8 cellular contexts compared by ENCODE assay signal in the genomic region with DNA sequence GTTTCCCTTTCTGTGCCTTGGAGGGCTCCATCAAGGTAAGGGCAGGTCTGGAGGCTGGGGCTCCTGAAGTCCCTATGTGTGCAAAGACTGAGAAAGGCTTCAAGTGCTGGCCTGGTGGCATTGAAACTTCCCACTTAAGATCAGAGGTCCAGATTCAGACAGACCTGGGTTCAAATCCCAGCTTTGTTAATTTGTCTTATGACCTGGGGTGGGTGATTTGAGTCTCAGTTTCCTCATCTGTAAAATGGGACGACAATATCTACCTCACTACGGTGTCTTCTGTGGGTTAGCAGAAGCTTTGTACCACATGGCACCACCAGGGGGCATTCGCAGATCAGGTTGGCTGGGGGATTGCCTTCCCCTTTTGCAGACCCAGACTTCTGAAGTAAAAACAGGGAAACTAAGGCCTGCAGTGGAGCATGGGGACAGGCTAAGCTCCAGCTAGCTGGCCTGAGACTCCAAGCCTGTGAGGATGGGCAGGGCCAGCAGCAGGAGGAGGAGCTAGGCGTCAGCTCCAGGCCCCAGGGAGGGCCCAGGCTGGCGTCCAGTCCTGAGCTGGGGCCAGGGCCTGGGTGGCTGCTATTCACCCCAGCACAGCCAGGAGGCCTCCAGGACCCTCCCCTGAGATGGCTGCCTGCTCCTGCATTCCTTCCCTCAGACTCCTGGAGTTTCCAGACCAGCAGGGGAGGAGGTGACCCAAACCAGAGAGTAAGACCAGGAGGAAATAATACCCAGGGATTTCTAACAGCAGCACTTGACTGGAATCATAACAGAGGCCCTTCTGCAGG. TPM values are rescaled to one million over a fixed set of nuclear protein-coding genes. Genes with fewer than 3 reads are reported as not detected.
DNase-seq lines count a peak whose midpoint lies in the region; ATAC-seq, FAIRE-seq and TF ChIP-seq lines count a peak whose summit lies in the region.

No MANE protein-coding gene starts in this region.

- H3K4me1 Mint-ChIP-seq in progenitor cell of endocrine pancreas (ENCODE audit: low read depth) (peaks cover 5% of the 10 kb centered on the region), type B pancreatic cell (ENCODE audit: unreplicated experiment) (peaks cover 9% of the 10 kb centered on the region)

- TF ChIP-seq CTCF in progenitor cell of endocrine pancreas (IDR thresholded peaks at IDR 0.05; ENCODE audit: unreplicated experiment) (peak; percentile 64), type B pancreatic cell (conservative IDR thresholded peaks at IDR 0.05) (peak; percentile 83)

- H3K27me3 Mint-ChIP-seq in progenitor cell of endocrine pancreas (peaks cover 2% of the 10 kb centered on the region), type B pancreatic cell (no peaks in the 10 kb centered on the region)

- H3K9me3 Mint-ChIP-seq in progenitor cell of endocrine pancreas (ENCODE audit: low read depth) = no peaks in the 10 kb centered on the region
- no peaks in the 10 kb centered on the region for H3K9me3 Mint-ChIP-seq in type B pancreatic cell

- H3K27ac Mint-ChIP-seq in progenitor cell of endocrine pancreas = peak overlapping the region; percentile 90
- H3K27ac Mint-ChIP-seq in type B pancreatic cell = peak overlapping the region; percentile 90

- intact Hi-C loops in left ventricle myocardium superior (cut with micrococcal nuclease) = loop anchor here (5.0 kb wide), 1 partner anchor 99 kb away; the partner anchor contains the start of gene RNF215

- DNase-seq in M059J (ENCODE audit: low read depth) (peak; percentile 87), T-helper 2 cell (peak; percentile 62 to 89 (median 81)), anterior cingulate cortex (lab: John Stamatoyannopoulos, UW) (peak in 56 of 58 donors; percentile 24 to 90 (median 72)), left ventricle myocardium superior (peak; percentile 91), progenitor cell of endocrine pancreas (ENCODE audit: low spot score, unreplicated experiment) (peak; percentile 71), type B pancreatic cell (ENCODE audit: extremely low spot score, unreplicated experiment) (peak; percentile 82)

- ATAC-seq in left ventricle myocardium superior = peak; percentile 67
- ATAC-seq in HG02642 (IDR thresholded peaks at IDR 0.05; ENCODE audit: poor library complexity, unreplicated experiment) = no peak

- FAIRE-seq in G401.6 (lab: Jason Lieb, UNC) = peak; percentile 97

- H3K36me3 Mint-ChIP-seq in progenitor cell of endocrine pancreas (ENCODE audit: insufficient read depth) (no peaks in the 10 kb centered on the region), type B pancreatic cell (no peaks in the 10 kb centered on the region)

- H3K4me3 Mint-ChIP-seq in progenitor cell of endocrine pancreas (ENCODE audit: low read depth) (peak overlapping the region; percentile 80), type B pancreatic cell (peak overlapping the region; percentile 87)

RNA-seq across cellular contexts. Expression of gene CASTOR1, which starts 1.5 kb away (rescaled TPM):
- 2.8 and 4.5 TPM in 2 replicates for total RNA-seq in M059J (2014; rRNA removed; shearing (Covaris generic))
- total RNA-seq in left ventricle myocardium superior = 7.6 TPM
- total RNA-seq in progenitor cell of endocrine pancreas = 7.2 and 9.3 TPM in 2 replicates
- 11.4 TPM in 2 replicates for total RNA-seq in type B pancreatic cell (ENCODE audit: low replicate concordance)

RNA-seq across cellular contexts. Expression of gene OSM, which starts 21.2 kb away (rescaled TPM):
- not detected in 2 replicates for total RNA-seq in M059J (2014; rRNA removed; shearing (Covaris generic))
- total RNA-seq in left ventricle myocardium superior = not detected
- not detected in 2 replicates for total RNA-seq in progenitor cell of endocrine pancreas
- total RNA-seq in type B pancreatic cell (ENCODE audit: low replicate concordance) = not detected in 2 replicates

RNA-seq across cellular contexts. Expression of gene TBC1D10A, which starts 38.9 kb away (rescaled TPM):
- total RNA-seq in M059J (2014; rRNA removed; shearing (Covaris generic)) = 13.5 and 20.9 TPM in 2 replicates
- 6.2 TPM for total RNA-seq in left ventricle myocardium superior
- total RNA-seq in progenitor cell of endocrine pancreas = 10.6 and 13.4 TPM in 2 replicates
- total RNA-seq in type B pancreatic cell (ENCODE audit: low replicate concordance) = 15.3 and 21.5 TPM in 2 replicates

RNA-seq across cellular contexts. Expression of gene LIF, which starts 41.3 kb away (rescaled TPM):
- 7.5 and 9.9 TPM in 2 replicates for total RNA-seq in M059J (2014; rRNA removed; shearing (Covaris generic))
- total RNA-seq in left ventricle myocardium superior (0.64 TPM), progenitor cell of endocrine pancreas (2.3 and 3.6 TPM in 2 replicates), type B pancreatic cell (ENCODE audit: low replicate concordance) (3.8 and 9.8 TPM in 2 replicates)
